ENCODE assay signal across 8 cellular contexts in the genomic region with DNA sequence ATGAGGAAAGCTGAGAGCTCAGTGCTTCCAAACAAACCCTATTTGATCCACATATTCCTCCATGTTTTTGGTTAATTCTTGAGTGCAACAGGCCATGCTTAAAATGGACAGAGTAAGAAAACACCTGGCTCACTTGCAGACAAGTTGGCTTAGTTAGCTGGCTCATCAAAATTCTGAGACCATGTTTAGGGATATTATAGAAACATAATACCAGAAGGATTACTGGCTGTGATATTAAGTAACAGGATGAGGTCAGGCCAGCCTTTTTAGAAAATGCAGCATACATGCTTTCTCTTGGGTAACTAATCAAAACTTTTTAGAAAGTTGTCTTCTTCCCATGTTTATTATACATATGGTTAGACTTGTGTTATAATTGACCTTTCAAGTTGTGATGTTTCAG.
"Had no signal": no experiment of that assay in that cellular context is flagged by ENCODE, and none has a peak within 500 bp of the region (broad histone marks: within the 10 kb centered on the region; RNA-seq: fewer than 3 reads in every experiment).

No MANE protein-coding gene starts in this region.

- ATAC-seq: GM12878 had no signal

- FAIRE-seq: G401.6, GM12878, GM12891, GM12892, GM18507, GM19239 had no signal

- H3K4me3 ChIP-seq: GM12878 had no signal

- DNase-seq: GDM1, GF-D8 had no signal
